In genomic region chr19:23527797-23528196, GRCh38 we compare ENCODE assay signal across 20 cellular contexts.
DNase-seq lines count a peak whose midpoint lies in the region; ATAC-seq and FAIRE-seq lines count a peak whose summit lies in the region.
"Had no signal": no experiment of that assay in that cellular context is flagged by ENCODE, and none has a peak within 500 bp of the region (broad histone marks: within the 10 kb centered on the region; RNA-seq: fewer than 3 reads in every experiment).

No MANE protein-coding gene starts in this region.

- H3K4me1 ChIP-seq in mesendoderm (ENCODE audit: control insufficient read depth, low read depth, low read length), result no peaks in the 10 kb centered on the region
- H3K4me1 ChIP-seq: upper lobe of left lung had no signal

- H2BK120ac ChIP-seq in mesendoderm (ENCODE audit: low read depth, low read length), result no peak overlapping the region

- no peak overlapping the region for H4K5ac ChIP-seq in mesendoderm (ENCODE audit: low read length)

- H3K4ac ChIP-seq in mesendoderm (ENCODE audit: low read depth, low read length), result no peak overlapping the region

- no peak overlapping the region for H3K9ac ChIP-seq in mesendoderm (ENCODE audit: low read length)

- no CpG with 5 or more reads among the region's 2 CpGs for WGBS in mesendoderm (ENCODE audit: extremely low coverage, insufficient coverage, low lambda C conversion rate)

- DNase-seq in DMS53 (lab: John Stamatoyannopoulos, UW), result peak; percentile 55
- DNase-seq in DMS53 treated with DMSO at 0.1 percent for 48 hours (lab: John Stamatoyannopoulos, UW; ENCODE audit: unreplicated experiment), result no peak
- DNase-seq in EL, result peak; percentile 27
- peak; percentile 64 for DNase-seq in RPMI7951 (ENCODE audit: low read depth)
- no peak for DNase-seq in HTR-8/SVneo (ENCODE audit: insufficient read length, low spot score)
- DNase-seq in pons (ENCODE audit: low spot score), result no peak
- DNase-seq in mesendoderm, result no peak
- DNase-seq: 8988T; anterior cingulate cortex; cerebellar nuclear complex; islet precursor cell; KG1; NCI-H1092 treated with DMSO at 0.1 percent for 48 hours; NCI-H748 treated with DMSO at 0.1 percent for 48 hours; stimulated activated naive CD4-positive, alpha-beta T cell treated with Interleukin-2 at 50 U/mL for 16 hours; upper lobe of left lung had no signal

- no peak overlapping the region for H3K27ac ChIP-seq in mesendoderm (ENCODE audit: low read depth, low read length)
- H3K27ac ChIP-seq: upper lobe of left lung had no signal

- H3K36me3 ChIP-seq in mesendoderm (ENCODE audit: control insufficient read depth, insufficient read depth, low read length), result no peaks in the 10 kb centered on the region
- H3K36me3 ChIP-seq: upper lobe of left lung had no signal

- no peaks in the 10 kb centered on the region for H3K79me1 ChIP-seq in mesendoderm (ENCODE audit: low read length)

- no peak overlapping the region for H2AK5ac ChIP-seq in mesendoderm (ENCODE audit: low read length)

- peak; percentile 47 for ATAC-seq in HG02759 (IDR thresholded peaks at IDR 0.05; ENCODE audit: unreplicated experiment)
- ATAC-seq: Panc1, SK-N-SH treated with all-trans-retinoic acid at 6 μM for 48 hours had no signal

- H3K18ac ChIP-seq in mesendoderm (ENCODE audit: low read length), result no peak overlapping the region

- FAIRE-seq in HTR-8/SVneo (lab: Jason Lieb, UNC), result no peak

- no peak overlapping the region for H3K23ac ChIP-seq in mesendoderm (ENCODE audit: low read length)

- no peak overlapping the region for H3K56ac ChIP-seq in mesendoderm (ENCODE audit: low read length)

- no peak overlapping the region for H3K4me2 ChIP-seq in mesendoderm (ENCODE audit: low read length)
- H3K4me2 ChIP-seq: smooth muscle cell had no signal

- H2BK15ac ChIP-seq in mesendoderm (replicated peaks; ENCODE audit: low read depth), result no peak overlapping the region

- no peaks in the 10 kb centered on the region for H3K79me2 ChIP-seq in mesendoderm (ENCODE audit: control insufficient read depth, insufficient read depth, low read length)

- H3K27me3 ChIP-seq in mesendoderm (ENCODE audit: insufficient read depth, low read length, poor library complexity), result no peaks in the 10 kb centered on the region
- H3K27me3 ChIP-seq: upper lobe of left lung had no signal

- no peak overlapping the region for H3K4me3 ChIP-seq in mesendoderm (ENCODE audit: low read length)
- H3K4me3 ChIP-seq: smooth muscle cell, upper lobe of left lung had no signal

- H2BK5ac ChIP-seq in mesendoderm (ENCODE audit: low read length), result no peak overlapping the region

- no peak overlapping the region for H4K8ac ChIP-seq in mesendoderm (ENCODE audit: low read depth, low read length)

Comparison
In these comparisons a context has a peak if more than half of its experiments do, and no peak if none do; other contexts are left out.
1. DNase-seq: peak in DMS53 (single experiment), EL (single experiment) and RPMI7951 (single experiment); none in DMS53 treated with DMSO at 0.1 percent for 48 hours (single experiment), HTR-8/SVneo (single experiment), pons (single experiment) and mesendoderm (single experiment).